ENCODE assay signal across 12 cellular contexts in the genomic region with DNA sequence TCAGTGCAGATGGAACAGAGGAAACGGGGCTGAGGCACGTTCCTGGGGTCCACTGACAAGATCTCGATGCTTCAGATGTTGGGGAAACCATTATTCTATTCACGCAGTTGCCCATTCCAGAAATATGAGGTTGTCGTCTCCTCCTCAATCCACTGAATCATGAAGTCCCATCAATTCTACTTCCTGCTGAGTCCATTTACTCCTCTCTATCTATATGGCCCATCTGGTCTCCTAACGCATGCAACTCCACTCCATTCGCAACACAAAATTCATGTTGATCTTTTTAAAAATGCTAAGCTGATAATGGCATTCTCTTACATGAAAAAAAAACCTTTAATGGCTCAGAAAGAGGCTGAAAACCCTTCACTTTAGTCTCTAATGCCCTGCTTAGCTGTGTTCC.
"Had no signal": no experiment of that assay in that cellular context is flagged by ENCODE, and none has a peak within 500 bp of the region (broad histone marks: within the 10 kb centered on the region; RNA-seq: fewer than 3 reads in every experiment).

No MANE protein-coding gene starts in this region.

- H3K9me3 ChIP-seq: adrenal gland, stomach, thoracic aorta, upper lobe of right lung had no signal

- H3K4me3 ChIP-seq: adrenal gland, cardiac muscle cell, lung, stomach, thoracic aorta, upper lobe of right lung had no signal

- H3K36me3 ChIP-seq: adrenal gland, cardiac muscle cell, stomach, thoracic aorta, upper lobe of right lung had no signal

- ATAC-seq: esophagus mucosa, upper lobe of right lung had no signal

- H3K27ac ChIP-seq: cardiac muscle cell, upper lobe of right lung had no signal

- H3K27me3 ChIP-seq: adrenal gland, cardiac muscle cell, stomach, upper lobe of right lung had no signal

- DNase-seq: activated CD4-positive, alpha-beta T cell treated with anti-CD3 and anti-CD28 coated beads, Interleukin-2, amount 50 U/mL, for 48 hours; activated CD4-positive, CD25-positive, alpha-beta regulatory T cell treated with anti-CD3 and anti-CD28 coated beads, Interleukin-2, amount 50 U/mL, for 72 hours; activated CD8-positive, alpha-beta memory T cell treated with anti-CD3 and anti-CD28 coated beads, Interleukin-2, amount 50 U/mL, for 4 hours; activated T-cell treated with anti-CD3 and anti-CD28 coated beads, Interleukin-2, amount 50 U/mL, for 48 hours; adrenal gland; stimulated activated CD4-positive, alpha-beta T cell treated with anti-CD3 and anti-CD28 coated beads, Interleukin-1b, Interleukin-23, amount 100 ng/mL, for 48 hours; stomach; upper lobe of right lung had no signal
